ENCODE assay signal across 18 cellular contexts in the genomic region with DNA sequence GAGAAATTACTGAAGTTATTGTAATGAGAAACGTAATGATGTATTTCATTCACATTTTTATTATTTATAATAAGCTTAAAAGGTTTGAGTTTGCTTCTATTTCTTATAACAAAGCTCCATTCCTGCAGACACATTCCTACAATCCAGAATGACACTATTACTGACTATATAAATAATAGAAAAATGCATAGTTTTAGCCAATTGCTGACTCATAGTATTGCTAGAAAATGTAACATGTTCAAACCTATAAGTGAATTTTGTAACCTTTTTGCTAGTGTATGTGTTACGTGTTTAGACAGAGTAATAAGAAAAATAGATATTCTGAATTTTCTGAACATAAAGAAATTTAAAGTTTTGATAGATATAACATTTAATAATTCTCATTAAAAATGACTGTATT. TPM values are rescaled to one million over a fixed set of nuclear protein-coding genes. Genes with fewer than 3 reads are reported as not detected.
DNase-seq lines count a peak whose midpoint lies in the region; FAIRE-seq and TF ChIP-seq lines count a peak whose summit lies in the region.
"Had no signal": no experiment of that assay in that cellular context is flagged by ENCODE, and none has a peak within 500 bp of the region (broad histone marks: within the 10 kb centered on the region; RNA-seq: fewer than 3 reads in every experiment).

No MANE protein-coding gene starts in this region.

- TF ChIP-seq CTCF in RWPE1 (conservative IDR thresholded peaks at IDR 0.05; ENCODE audit: low read depth) (no peak), epithelial cell of esophagus (IDR thresholded peaks at IDR 0.05; ENCODE audit: insufficient read depth, low read depth, low read length, missing control alignments) (no peak), kidney (IDR thresholded peaks at IDR 0.05; ENCODE audit: borderline replicate concordance, extremely low read depth, insufficient read depth) (no peak)

- no peak overlapping the region for H3K9ac ChIP-seq in kidney (ENCODE audit: low read length in 2 of 2)

- no peaks in the 10 kb centered on the region for H3K4me1 ChIP-seq in kidney (ENCODE audit: control insufficient read depth in 1 of 2, insufficient read depth in 1 of 2, low read depth in 1 of 2, low read length in 2 of 2)
- H3K4me1 ChIP-seq: A549, BE2C had no signal

- POLR2A ChIA-PET in RWPE1 (lab: Yijun Ruan, JAX; ENCODE audit: low non-redundant PET) = no interaction called here

- H3K36me3 ChIP-seq in kidney (ENCODE audit: control insufficient read depth in 1 of 2, insufficient read depth in 2 of 2, low read length in 2 of 2) = no peaks in the 10 kb centered on the region
- H3K36me3 ChIP-seq: BE2C had no signal

- H3K27ac ChIP-seq in RWPE1 = no peak overlapping the region
- no peak overlapping the region for H3K27ac ChIP-seq in kidney (ENCODE audit: low read depth in 2 of 2, low read length in 2 of 2)
- H3K27ac ChIP-seq: A549, C4-2B had no signal

- peak; percentile 7 for DNase-seq in ELR (ENCODE audit: low read depth)
- DNase-seq in RWPE1 (ENCODE audit: low spot score) = peak; percentile 24
- peak; percentile 53 for DNase-seq in epithelial cell of esophagus (ENCODE audit: low read depth)
- DNase-seq in kidney = no peak
- no peak for DNase-seq in T1000 (lab: John Stamatoyannopoulos, UW)
- DNase-seq in germinal center (ENCODE audit: low spot score) = no peak
- no peak for DNase-seq in NCI-H187 treated with DMSO at 0.1 percent for 48 hours (lab: John Stamatoyannopoulos, UW)
- DNase-seq: BE2C; CD4-positive, alpha-beta memory T cell; DMS79; GDM1 had no signal

- no peaks in the 10 kb centered on the region for H3K9me3 ChIP-seq in kidney (ENCODE audit: control insufficient read depth in 1 of 2, low read length in 2 of 2)
- H3K9me3 ChIP-seq: A549, BE2C had no signal

- no peak overlapping the region for H3K4me3 ChIP-seq in epithelial cell of esophagus (ENCODE audit: low read length)
- no peak overlapping the region for H3K4me3 ChIP-seq in kidney (ENCODE audit: low read length in 2 of 2)
- H3K4me3 ChIP-seq: A549 had no signal

- intact Hi-C loops in kidney (cut with DNase I) = no loop called here

- CTCF ChIA-PET in RWPE1 (lab: Yijun Ruan, JAX) = no interaction called here

- peak; percentile 60 for FAIRE-seq in kidney (lab: Jason Lieb, UNC)
- FAIRE-seq: A549, GM12892, GM19239, H54, HepG2, HTR-8/SVneo had no signal

RNA-seq across cellular contexts. Expression of a gene that starts 9.3 kb away (rescaled TPM):
- 0.09 TPM for total RNA-seq in kidney
- polyA plus RNA-seq in kidney (ENCODE audit: insufficient read depth, low read depth, low replicate concordance) = not detected
- total RNA-seq: CD4-positive, alpha-beta memory T cell; HepG2 had no signal
- polyA plus RNA-seq: A549; CD4-positive, alpha-beta memory T cell; HepG2 had no signal

Comparison
In these comparisons a context has a peak if more than half of its experiments do, and no peak if none do; other contexts are left out.
1. DNase-seq: peak in ELR (single experiment), RWPE1 (single experiment) and epithelial cell of esophagus (single experiment); none in kidney (single experiment), T1000 (single experiment), germinal center (single experiment) and NCI-H187 treated with DMSO at 0.1 percent for 48 hours (single experiment).